Comparison of ENCODE assay signal across 1 cellular context in the genomic region with DNA sequence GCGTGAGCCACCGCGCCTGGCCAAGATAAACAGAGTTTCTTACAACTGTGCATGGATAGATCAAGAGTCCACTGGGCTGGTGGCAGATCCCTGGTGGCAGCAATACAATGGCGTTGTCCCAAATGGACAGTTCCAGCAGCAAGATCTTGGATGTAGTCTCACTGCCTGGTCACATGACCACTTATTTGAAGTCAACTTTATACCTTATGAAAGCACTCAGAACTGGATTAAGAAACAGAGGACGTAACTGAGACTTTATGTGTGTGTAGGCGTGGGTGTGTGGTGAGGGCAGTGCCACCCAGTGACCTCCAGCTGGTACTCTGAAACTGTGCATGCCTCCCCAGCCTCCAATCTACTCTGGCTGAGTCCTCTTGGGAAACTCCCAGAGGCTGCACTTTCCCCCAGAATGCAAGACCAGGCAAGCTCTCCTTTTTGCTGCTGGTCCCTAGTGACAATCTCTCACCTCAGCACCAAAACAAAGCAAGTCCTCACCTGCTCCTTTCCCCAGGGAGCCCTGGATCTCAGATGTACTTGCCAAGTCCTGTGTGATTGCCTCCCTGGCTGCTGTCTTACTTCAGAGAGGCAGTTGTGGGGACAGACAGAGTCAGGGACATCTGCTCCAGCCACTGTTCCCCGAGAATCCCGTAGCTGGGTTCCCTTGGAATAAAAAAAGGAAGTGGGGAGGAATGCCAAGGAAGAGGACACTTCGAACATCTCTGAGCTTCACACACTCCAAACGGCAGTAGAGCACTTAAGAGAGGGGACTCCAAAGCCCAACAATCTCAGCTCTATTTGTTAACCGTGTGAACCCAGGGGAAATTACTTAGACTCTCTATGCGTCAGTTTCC.
TF ChIP-seq lines count a peak whose summit lies in the region.

No MANE protein-coding gene starts in this region.

TF ChIP-seq in IMR-90, 13 proteins besides CTCF, POLR2A, EP300 and RAD21 (continued from another document):
- TF ChIP-seq USF2 (IDR thresholded peaks at IDR 0.05; ENCODE audit: low read depth, low read length) (peak; percentile 47), CHD1 (IDR thresholded peaks at IDR 0.05; ENCODE audit: low read depth, low read length) (no peak)
